ENCODE assay signal across 1 cellular context in the genomic region with DNA sequence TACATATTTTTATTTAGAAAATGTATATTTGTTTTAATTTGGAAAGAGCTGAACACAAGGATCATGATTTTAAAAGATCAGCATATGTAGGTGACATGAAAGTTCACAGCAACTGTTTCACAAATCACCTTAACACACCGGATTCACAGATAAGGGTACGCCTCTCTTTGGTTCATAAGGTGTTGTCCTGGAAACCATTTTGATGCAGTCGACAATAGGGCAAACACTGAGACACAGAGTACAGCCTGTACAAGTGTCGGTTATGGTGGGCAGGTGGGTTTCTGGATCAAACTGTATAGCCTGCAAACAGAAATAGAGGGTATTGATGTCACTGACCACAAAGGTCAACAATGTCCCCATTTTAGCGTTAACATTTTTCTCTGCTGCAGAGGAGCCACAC.
TF ChIP-seq lines count a peak whose summit lies in the region.

No MANE protein-coding gene starts in this region.

TF ChIP-seq in GM12878, 131 proteins besides CTCF, POLR2A, EP300 and RAD21 (continued from another document):
- TF ChIP-seq USF1 (IDR thresholded peaks at IDR 0.05; ENCODE audit: borderline replicate concordance, extremely low read length, insufficient read depth, low read depth, low read length) (no peak), PAX5 (IDR thresholded peaks at IDR 0.05; ENCODE audit: borderline replicate concordance, low read depth, low read length) (no peak), POLR2AphosphoS5 (IDR thresholded peaks at IDR 0.05; ENCODE audit: low read length) (no peak), TCF7 (IDR thresholded peaks at IDR 0.05; ENCODE audit: borderline replicate concordance) (no peak), GATAD2B (conservative IDR thresholded peaks at IDR 0.05; ENCODE audit: low read depth) (no peak)
- TF ChIP-seq, protein P1, sequence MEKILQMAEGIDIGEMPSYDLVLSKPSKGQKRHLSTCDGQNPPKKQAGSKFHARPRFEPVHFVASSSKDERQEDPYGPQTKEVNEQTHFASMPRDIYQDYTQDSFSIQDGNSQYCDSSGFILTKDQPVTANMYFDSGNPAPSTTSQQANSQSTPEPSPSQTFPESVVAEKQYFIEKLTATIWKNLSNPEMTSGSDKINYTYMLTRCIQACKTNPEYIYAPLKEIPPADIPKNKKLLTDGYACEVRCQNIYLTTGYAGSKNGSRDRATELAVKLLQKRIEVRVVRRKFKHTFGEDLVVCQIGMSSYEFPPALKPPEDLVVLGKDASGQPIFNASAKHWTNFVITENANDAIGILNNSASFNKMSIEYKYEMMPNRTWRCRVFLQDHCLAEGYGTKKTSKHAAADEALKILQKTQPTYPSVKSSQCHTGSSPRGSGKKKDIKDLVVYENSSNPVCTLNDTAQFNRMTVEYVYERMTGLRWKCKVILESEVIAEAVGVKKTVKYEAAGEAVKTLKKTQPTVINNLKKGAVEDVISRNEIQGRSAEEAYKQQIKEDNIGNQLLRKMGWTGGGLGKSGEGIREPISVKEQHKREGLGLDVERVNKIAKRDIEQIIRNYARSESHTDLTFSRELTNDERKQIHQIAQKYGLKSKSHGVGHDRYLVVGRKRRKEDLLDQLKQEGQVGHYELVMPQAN (conservative IDR thresholded peaks at IDR 0.05), result no peak
- TF ChIP-seq, protein P2, sequence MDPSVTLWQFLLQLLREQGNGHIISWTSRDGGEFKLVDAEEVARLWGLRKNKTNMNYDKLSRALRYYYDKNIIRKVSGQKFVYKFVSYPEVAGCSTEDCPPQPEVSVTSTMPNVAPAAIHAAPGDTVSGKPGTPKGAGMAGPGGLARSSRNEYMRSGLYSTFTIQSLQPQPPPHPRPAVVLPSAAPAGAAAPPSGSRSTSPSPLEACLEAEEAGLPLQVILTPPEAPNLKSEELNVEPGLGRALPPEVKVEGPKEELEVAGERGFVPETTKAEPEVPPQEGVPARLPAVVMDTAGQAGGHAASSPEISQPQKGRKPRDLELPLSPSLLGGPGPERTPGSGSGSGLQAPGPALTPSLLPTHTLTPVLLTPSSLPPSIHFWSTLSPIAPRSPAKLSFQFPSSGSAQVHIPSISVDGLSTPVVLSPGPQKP (IDR thresholded peaks at IDR 0.05; ENCODE audit: low read depth, low read length), result no peak
- TF ChIP-seq, protein P3, sequence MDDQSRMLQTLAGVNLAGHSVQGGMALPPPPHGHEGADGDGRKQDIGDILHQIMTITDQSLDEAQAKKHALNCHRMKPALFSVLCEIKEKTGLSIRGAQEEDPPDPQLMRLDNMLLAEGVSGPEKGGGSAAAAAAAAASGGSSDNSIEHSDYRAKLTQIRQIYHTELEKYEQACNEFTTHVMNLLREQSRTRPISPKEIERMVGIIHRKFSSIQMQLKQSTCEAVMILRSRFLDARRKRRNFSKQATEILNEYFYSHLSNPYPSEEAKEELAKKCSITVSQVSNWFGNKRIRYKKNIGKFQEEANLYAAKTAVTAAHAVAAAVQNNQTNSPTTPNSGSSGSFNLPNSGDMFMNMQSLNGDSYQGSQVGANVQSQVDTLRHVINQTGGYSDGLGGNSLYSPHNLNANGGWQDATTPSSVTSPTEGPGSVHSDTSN (IDR thresholded peaks at IDR 0.05; ENCODE audit: insufficient replicate concordance, low read depth, low read length), result no peak
